ENCODE assay signal across 1 cellular context in the genomic region with DNA sequence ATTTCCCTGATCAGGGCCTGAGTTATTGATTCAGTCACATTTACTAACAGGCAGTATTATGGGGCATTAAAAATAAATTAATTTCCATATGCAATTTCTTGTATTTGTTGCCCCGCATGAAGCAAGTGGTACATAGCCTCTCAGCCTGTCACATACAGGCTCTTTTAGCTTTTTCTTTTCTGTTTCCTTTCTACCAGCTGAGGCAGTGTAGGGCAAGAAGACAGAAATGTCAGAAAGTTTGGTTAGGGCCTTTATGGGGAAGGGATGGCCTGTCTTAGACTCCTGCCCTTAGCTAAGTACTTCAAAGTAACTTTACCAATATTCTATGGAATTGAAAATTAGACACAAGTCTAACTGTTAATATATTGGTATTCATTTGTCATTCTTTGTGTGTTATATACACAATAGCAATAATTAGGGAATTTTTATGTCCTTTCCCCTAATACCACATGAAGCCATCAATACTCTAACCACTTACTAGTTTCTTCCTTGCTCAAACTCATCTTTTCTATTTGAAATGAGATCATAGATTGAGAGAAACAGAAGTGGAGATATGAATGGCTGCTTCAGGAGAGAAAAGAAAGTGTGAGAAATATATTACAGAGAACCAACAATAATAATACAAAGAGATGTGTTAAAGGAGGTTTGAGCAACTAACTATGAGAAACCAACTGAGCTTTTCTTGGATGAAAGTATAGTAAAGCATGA.
TF ChIP-seq lines count a peak whose summit lies in the region.

No MANE protein-coding gene starts in this region.

TF ChIP-seq in GM23338, 12 proteins besides CTCF, POLR2A, EP300 and RAD21 (continued from another document):
- no peak for TF ChIP-seq CREB1 (CRISPR knock-in tag; IDR thresholded peaks at IDR 0.05; ENCODE audit: low read depth)
- no peak for TF ChIP-seq EZH2 (IDR thresholded peaks at IDR 0.05; ENCODE audit: low read depth, unreplicated experiment)
- no peak for TF ChIP-seq JUNB (IDR thresholded peaks at IDR 0.05; ENCODE audit: unreplicated experiment)
- TF ChIP-seq POLR2AphosphoS5 (IDR thresholded peaks at IDR 0.05; ENCODE audit: low read depth), result no peak
